In genomic region chr1:200966934-200967333, GRCh38 we compare ENCODE assay signal across 21 cellular contexts. TPM values are rescaled to one million over a fixed set of nuclear protein-coding genes. Genes with fewer than 3 reads are reported as not detected.
DNase-seq lines count a peak whose midpoint lies in the region; ATAC-seq, FAIRE-seq and TF ChIP-seq lines count a peak whose summit lies in the region.
"Had no signal": no experiment of that assay in that cellular context is flagged by ENCODE, and none has a peak within 500 bp of the region (broad histone marks: within the 10 kb centered on the region; RNA-seq: fewer than 3 reads in every experiment).

No MANE protein-coding gene starts in this region.

- 96 to 98% (median 97%) methylated on average over 2 of the region's 2 CpGs for WGBS in spleen, 5 donors

- no peaks in the 10 kb centered on the region for H3K27me3 Mint-ChIP-seq in CD4-positive, alpha-beta T cell
- no peaks in the 10 kb centered on the region for H3K27me3 Mint-ChIP-seq in activated naive CD8-positive, alpha-beta T cell
- H3K27me3 Mint-ChIP-seq: CD8-positive, alpha-beta memory T cell had no signal

- TF ChIP-seq POLR2A in spleen (IDR thresholded peaks at IDR 0.05), result no peak

- no peak for DNase-seq in CD4-positive, alpha-beta T cell
- DNase-seq in kidney (peak; percentile 17), spleen (peak; percentile 37), NCI-H524 (lab: John Stamatoyannopoulos, UW) (no peak), NCI-H1694 (lab: John Stamatoyannopoulos, UW) (no peak), omental fat pad (ENCODE audit: low spot score) (no peak)
- DNase-seq: 8988T; CD8-positive, alpha-beta memory T cell; COR-L47; DMS 273 treated with DMSO at 0.1 percent for 48 hours; DMS53; DND-41; EL; H9 had no signal

- H3K36me3 Mint-ChIP-seq in CD4-positive, alpha-beta T cell (ENCODE audit: low read depth), result peaks cover 42% of the 10 kb centered on the region
- no peaks in the 10 kb centered on the region for H3K36me3 Mint-ChIP-seq in activated naive CD8-positive, alpha-beta T cell

- POLR2A ChIA-PET in CD4-positive, alpha-beta T cell (lab: Charles Lee), result no interaction called here

- H3K9me3 Mint-ChIP-seq in CD4-positive, alpha-beta T cell, result no peaks in the 10 kb centered on the region
- H3K9me3 Mint-ChIP-seq in activated naive CD8-positive, alpha-beta T cell (ENCODE audit: low read depth), result no peaks in the 10 kb centered on the region
- H3K9me3 Mint-ChIP-seq: CD14-positive monocyte; CD8-positive, alpha-beta memory T cell; H9 had no signal

- FAIRE-seq in kidney (lab: Jason Lieb, UNC), result no peak
- FAIRE-seq: GM12878, GM19239, H1, HTR-8/SVneo had no signal

- no peak for TF ChIP-seq CTCF in CD4-positive, alpha-beta T cell (IDR thresholded peaks at IDR 0.05)
- TF ChIP-seq CTCF in kidney (IDR thresholded peaks at IDR 0.05; ENCODE audit: borderline replicate concordance, extremely low read depth, insufficient read depth), result no peak
- no peak for TF ChIP-seq CTCF in spleen (IDR thresholded peaks at IDR 0.05 in 8 of 11, conservative IDR thresholded peaks at IDR 0.05 in 3 of 11)
- TF ChIP-seq CTCF in omental fat pad (IDR thresholded peaks at IDR 0.05), result no peak

- H3K4me3 Mint-ChIP-seq in CD4-positive, alpha-beta T cell, result no peak overlapping the region
- H3K4me3 Mint-ChIP-seq in activated naive CD8-positive, alpha-beta T cell, result no peak overlapping the region
- H3K4me3 Mint-ChIP-seq: CD14-positive monocyte; CD8-positive, alpha-beta memory T cell; H9 had no signal

- no peak overlapping the region for H3K9ac ChIP-seq in kidney (ENCODE audit: low read length in 2 of 2)
- H3K9ac ChIP-seq: BLaER1 had no signal

- no peaks in the 10 kb centered on the region for H3K27me3 ChIP-seq in CD4-positive, alpha-beta T cell (ENCODE audit: control insufficient read depth, insufficient read depth, low read length)
- no peaks in the 10 kb centered on the region for H3K27me3 ChIP-seq in spleen (replicated peaks in 1 of 7)
- H3K27me3 ChIP-seq: BLaER1 had no signal

- no peak for ATAC-seq in CD4-positive, alpha-beta T cell (ENCODE audit: poor library complexity)
- ATAC-seq in omental fat pad (ENCODE audit: low FRiP score), result no peak
- ATAC-seq: GM12878 had no signal

- no peaks in the 10 kb centered on the region for H3K4me1 ChIP-seq in kidney (ENCODE audit: control insufficient read depth in 1 of 2, insufficient read depth in 1 of 2, low read depth in 1 of 2, low read length in 2 of 2)
- H3K4me1 ChIP-seq in spleen, result peaks cover 0 to 2% (median 0%) of the 10 kb centered on the region in 6 donors

- no peaks in the 10 kb centered on the region for H3K9me3 ChIP-seq in CD4-positive, alpha-beta T cell (ENCODE audit: control insufficient read depth, low read length)
- H3K9me3 ChIP-seq in kidney (ENCODE audit: control insufficient read depth in 1 of 2, low read length in 2 of 2), result no peaks in the 10 kb centered on the region
- H3K9me3 ChIP-seq in spleen, result no peaks in the 10 kb centered on the region
- H3K9me3 ChIP-seq: BLaER1 had no signal

- H3K36me3 ChIP-seq in kidney (ENCODE audit: control insufficient read depth in 1 of 2, insufficient read depth in 2 of 2, low read length in 2 of 2) (no peaks in the 10 kb centered on the region), spleen (peaks cover 0 to 41% (median 11%) of the 10 kb centered on the region in 6 donors)

- intact Hi-C loops in CD4-positive, alpha-beta T cell (cut with DNase I, micrococcal nuclease), result no loop called here
- intact Hi-C loops in kidney (cut with DNase I), result loop anchor here (5.0 kb wide), 1 partner anchor 145 kb away; the partner anchor contains the start of gene CACNA1S
- intact Hi-C loops in spleen (cut with DNase I; ENCODE audit: low total_unique reads), result no loop called here

- CTCF ChIA-PET in CD4-positive, alpha-beta T cell (lab: Charles Lee), result no interaction called here

- no peak overlapping the region for H3K27ac ChIP-seq in CD4-positive, alpha-beta T cell (ENCODE audit: low read depth, low read length)
- H3K27ac ChIP-seq in kidney (ENCODE audit: low read depth in 2 of 2, low read length in 2 of 2) (no peak overlapping the region), spleen (no peak overlapping the region)
- H3K27ac ChIP-seq: BLaER1 had no signal

- no peaks in the 10 kb centered on the region for H3K4me1 Mint-ChIP-seq in CD4-positive, alpha-beta T cell (ENCODE audit: low read depth)
- H3K4me1 Mint-ChIP-seq in activated naive CD8-positive, alpha-beta T cell (ENCODE audit: low read depth), result peaks cover 10% of the 10 kb centered on the region
- H3K4me1 Mint-ChIP-seq: CD14-positive monocyte had no signal

- peak overlapping the region; percentile 13 for H3K27ac Mint-ChIP-seq in CD4-positive, alpha-beta T cell
- peak overlapping the region; percentile 16 for H3K27ac Mint-ChIP-seq in activated naive CD8-positive, alpha-beta T cell
- H3K27ac Mint-ChIP-seq: CD14-positive monocyte, H9 had no signal

- H3K4me3 ChIP-seq in kidney (ENCODE audit: low read length in 2 of 2) (no peak overlapping the region), spleen (no peak overlapping the region)
- H3K4me3 ChIP-seq: BLaER1, GM12878 had no signal

RNA-seq across cellular contexts. Expression of gene KIF21B, which starts 56.6 kb away (rescaled TPM):
- 10 to 100 TPM; 64.5 to 65.4 TPM for total RNA-seq in CD4-positive, alpha-beta T cell
- 5.6 TPM for total RNA-seq in kidney
- polyA plus RNA-seq in kidney (ENCODE audit: insufficient read depth, low read depth, low replicate concordance), result 0.19 TPM
- total RNA-seq in spleen, result 10 to 100 TPM; 27.1 to 49.0 (median 30.0) TPM
- polyA plus RNA-seq in spleen, result 1 to 10 TPM; 3.0 to 9.3 (median 4.5) TPM
- total RNA-seq in omental fat pad, result 1 to 10 TPM in 3 of 4 donors, under 1 TPM in 1; 0.93 to 6.1 (median 3.7) TPM

Comparison
In these comparisons a context has a peak if more than half of its experiments do, and no peak if none do; other contexts are left out.
1. DNase-seq: peak in kidney (single experiment) and spleen (single experiment); none in CD4-positive, alpha-beta T cell (0 of 10), NCI-H524 (0 of 2), NCI-H1694 (single experiment) and omental fat pad (single experiment).